13 cellular contexts compared by ENCODE assay signal in the genomic region with DNA sequence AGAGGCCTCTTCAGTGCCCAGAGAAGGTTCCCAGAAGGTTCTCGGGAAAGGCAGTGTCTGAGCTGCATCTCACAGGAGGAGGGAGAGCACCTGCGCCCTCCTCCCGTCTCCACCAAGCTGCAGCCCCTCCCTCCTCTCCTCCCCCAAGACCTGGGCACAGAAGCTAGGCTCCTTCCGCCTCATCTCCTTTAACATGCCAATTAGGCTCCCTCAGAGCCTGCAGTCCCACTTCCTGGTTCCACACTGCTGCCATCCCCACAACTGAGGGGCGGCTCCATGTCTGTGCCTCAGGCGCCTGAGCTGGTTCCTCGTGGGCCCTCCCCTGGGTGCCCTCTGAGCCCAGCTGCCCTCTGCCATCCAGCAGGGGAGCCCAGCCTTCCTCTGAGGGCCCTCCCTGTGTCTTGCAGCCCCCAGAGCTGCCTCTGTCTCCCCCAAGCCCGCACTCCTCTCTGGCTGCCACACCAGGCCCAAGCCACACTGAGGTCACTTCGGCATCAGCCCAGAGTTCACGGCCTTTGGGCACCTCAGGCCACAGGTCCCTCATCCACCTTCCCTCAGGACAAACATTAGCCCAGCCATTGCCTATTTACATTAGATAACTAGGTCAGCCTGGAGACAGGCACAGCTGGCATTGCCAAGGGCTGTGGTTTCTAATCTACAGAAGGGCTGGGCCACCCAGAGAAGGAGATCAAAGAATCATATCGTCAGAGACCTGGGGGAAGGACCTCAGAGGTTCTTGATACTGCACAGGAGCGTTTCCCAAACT. TPM values are rescaled to one million over a fixed set of nuclear protein-coding genes. Genes with fewer than 3 reads are reported as not detected.
DNase-seq lines count a peak whose midpoint lies in the region; FAIRE-seq and TF ChIP-seq lines count a peak whose summit lies in the region.
"Had no signal": no experiment of that assay in that cellular context is flagged by ENCODE, and none has a peak within 500 bp of the region (broad histone marks: within the 10 kb centered on the region; RNA-seq: fewer than 3 reads in every experiment).

No MANE protein-coding gene starts in this region.

- no peak overlapping the region for H3K4me3 ChIP-seq in stomach

- TF ChIP-seq POLR2A in stomach (IDR thresholded peaks at IDR 0.05), result no peak

- peaks cover 37 to 65% (median 50%) of the 10 kb centered on the region in 4 donors for H3K4me1 ChIP-seq in stomach

- H3K27me3 ChIP-seq in stomach, result peaks cover 0 to 28% (median 0%) of the 10 kb centered on the region in 3 donors

- no peaks in the 10 kb centered on the region for H3K36me3 ChIP-seq in stomach

- intact Hi-C loops in stomach (cut with DNase I; ENCODE audit: low total_unique reads) (no loop called here), posterior vena cava (cut with DNase I) (no loop called here), head of caudate nucleus (cut with DNase I) (no loop called here)

- peak; percentile 63 for DNase-seq in HK-2 (ENCODE audit: unreplicated experiment)
- DNase-seq in RCC 7860 (ENCODE audit: low spot score), result peak; percentile 76
- DNase-seq in iPS-NIHi11 (ENCODE audit: low spot score), result peak; percentile 65
- peak; percentile 84 for DNase-seq in stomach
- DNase-seq in stimulated activated CD4-positive, alpha-beta T cell treated with anti-CD3 and anti-CD28 coated beads, Interleukin-4, amount 100 ng/mL, for 1 hour, result no peak
- no peak for DNase-seq in posterior vena cava (ENCODE audit: low spot score)
- DNase-seq in head of caudate nucleus, result no peak
- no peak for DNase-seq in KG1 (lab: John Stamatoyannopoulos, UW)
- DNase-seq: activated T-cell treated with anti-CD3 and anti-CD28 coated beads, Interleukin-2, amount 50 U/mL, for 72 hours; dermis blood vessel endothelial cell; NCI-H187 had no signal

- FAIRE-seq in RCC 7860 (lab: Jason Lieb, UNC), result peak; percentile 77
- FAIRE-seq: islet of Langerhans had no signal

- TF ChIP-seq EP300 in stomach (IDR thresholded peaks at IDR 0.05), result no peak

- TF ChIP-seq CTCF in stomach (IDR thresholded peaks at IDR 0.05), result no peak

- H3K27ac ChIP-seq in stomach, result peak overlapping the region; percentile 13 to 81 (median 65)

- 27 to 58% (median 43%) methylated on average over 11 to 12 of the region's 12 CpGs for WGBS in stomach, 5 donors

- no peaks in the 10 kb centered on the region for H3K9me3 ChIP-seq in stomach

RNA-seq across cellular contexts. Expression of a gene that starts 28.9 kb away (rescaled TPM):
- total RNA-seq in stomach, result 10 to 100 TPM in 1 of 5 donors, 1 to 10 TPM in 3, under 1 TPM in 1; 0.87 to 22.8 (median 2.0) TPM
- polyA plus RNA-seq in stomach, result 1 to 10 TPM in 2 of 3 donors, under 1 TPM in 1; 0.62 to 2.8 (median 1.8) TPM
- total RNA-seq in posterior vena cava, result 10 to 100 TPM; 13.1 to 24.4 TPM
- total RNA-seq: activated T-cell treated with anti-CD3 and anti-CD28 coated beads, Interleukin-2, amount 50 U/mL, for 72 hours; T-helper 2 cell treated with Interferon-gamma antibody and Interleukin-4, amounts not matched to agents 100 ng/mL and 5 ng/mL, for 36 hours had no signal

RNA-seq across cellular contexts. Expression of a gene that starts 42.6 kb away (rescaled TPM):
- total RNA-seq in stomach (10 to 100 TPM; 12.8 to 40.9 (median 14.7) TPM), posterior vena cava (10 to 100 TPM; 38.8 to 39.4 TPM)
- 10 to 100 TPM in 1 of 3 donors, 1 to 10 TPM in 2; 4.9 to 10.5 (median 8.6) TPM for polyA plus RNA-seq in stomach

Comparison
In these comparisons a context has a peak if more than half of its experiments do, and no peak if none do; other contexts are left out.
1. DNase-seq: peak in HK-2 (single experiment), RCC 7860 (single experiment), iPS-NIHi11 (single experiment) and stomach (single experiment); none in stimulated activated CD4-positive, alpha-beta T cell treated with anti-CD3 and anti-CD28 coated beads, Interleukin-4, amount 100 ng/mL, for 1 hour (single experiment), posterior vena cava (single experiment), head of caudate nucleus (0 of 42) and KG1 (single experiment).